2 cellular contexts compared by ENCODE assay signal in genomic region chr18:848062-848795, GRCh38.
TF ChIP-seq lines count a peak whose summit lies in the region.

No MANE protein-coding gene starts in this region.

TF ChIP-seq in HCT116, 20 proteins besides CTCF, POLR2A, EP300 and RAD21:
- TF ChIP-seq ZBTB33 (IDR thresholded peaks at IDR 0.05; ENCODE audit: extremely low read depth, insufficient replicate concordance, low read length): no peak
- no peak for TF ChIP-seq ZFX (IDR thresholded peaks at IDR 0.05)
- TF ChIP-seq ZNF274 (IDR thresholded peaks at IDR 0.05; ENCODE audit: low read depth, low read length): no peak
- no peak for TF ChIP-seq FOSL1 (IDR thresholded peaks at IDR 0.05; ENCODE audit: low read depth)
- TF ChIP-seq ELF1 (IDR thresholded peaks at IDR 0.05; ENCODE audit: borderline replicate concordance, low read depth): no peak
- TF ChIP-seq SRF (IDR thresholded peaks at IDR 0.05; ENCODE audit: low read depth): no peak
- TF ChIP-seq EZH2phosphoT487 (IDR thresholded peaks at IDR 0.05; ENCODE audit: borderline replicate concordance): no peak
- no peak for TF ChIP-seq SIN3A (IDR thresholded peaks at IDR 0.05; ENCODE audit: low read depth)

TF ChIP-seq in liver, 16 proteins besides CTCF, POLR2A, EP300 and RAD21 (continued from another document):
- TF ChIP-seq ZBTB33 (IDR thresholded peaks at IDR 0.05) (peak; percentile 70), JUND (IDR thresholded peaks at IDR 0.05) (peak; percentile 25 to 77), HNF4A (conservative IDR thresholded peaks at IDR 0.05) (peak; percentile 99), EGR1 (IDR thresholded peaks at IDR 0.05; ENCODE audit: low read depth in 2 of 2) (peak in 1 of 2 donors; percentile 23), SP1 (IDR thresholded peaks at IDR 0.05) (peak; percentile 100), REST (IDR thresholded peaks at IDR 0.05) (peak; percentile 53), ATF3 (IDR thresholded peaks at IDR 0.05) (no peak), FOXA1 (IDR thresholded peaks at IDR 0.05) (peak; percentile 68), FOXA2 (IDR thresholded peaks at IDR 0.05) (peak; percentile 25), GABPA (IDR thresholded peaks at IDR 0.05 in 1 of 2, conservative IDR thresholded peaks at IDR 0.05 in 1 of 2) (peak in 1 of 2 donors; percentile 37)
TF ChIP-seq in liver: peak in this region for 13.
